In genomic region chr2:184560603-184561002, GRCh38 we compare ENCODE assay signal across 2 cellular contexts.
A peak's percentile ranks its signal among the peaks of the same experiment; 100 is the strongest.
TF ChIP-seq lines count a peak whose summit lies in the region.

No MANE protein-coding gene starts in this region.

TF ChIP-seq in HepG2, 621 proteins besides CTCF, POLR2A, EP300 and RAD21:
- TF ChIP-seq MTA3 (CRISPR knock-in tag; IDR thresholded peaks at IDR 0.05) = no peak
- TF ChIP-seq, protein P1, sequence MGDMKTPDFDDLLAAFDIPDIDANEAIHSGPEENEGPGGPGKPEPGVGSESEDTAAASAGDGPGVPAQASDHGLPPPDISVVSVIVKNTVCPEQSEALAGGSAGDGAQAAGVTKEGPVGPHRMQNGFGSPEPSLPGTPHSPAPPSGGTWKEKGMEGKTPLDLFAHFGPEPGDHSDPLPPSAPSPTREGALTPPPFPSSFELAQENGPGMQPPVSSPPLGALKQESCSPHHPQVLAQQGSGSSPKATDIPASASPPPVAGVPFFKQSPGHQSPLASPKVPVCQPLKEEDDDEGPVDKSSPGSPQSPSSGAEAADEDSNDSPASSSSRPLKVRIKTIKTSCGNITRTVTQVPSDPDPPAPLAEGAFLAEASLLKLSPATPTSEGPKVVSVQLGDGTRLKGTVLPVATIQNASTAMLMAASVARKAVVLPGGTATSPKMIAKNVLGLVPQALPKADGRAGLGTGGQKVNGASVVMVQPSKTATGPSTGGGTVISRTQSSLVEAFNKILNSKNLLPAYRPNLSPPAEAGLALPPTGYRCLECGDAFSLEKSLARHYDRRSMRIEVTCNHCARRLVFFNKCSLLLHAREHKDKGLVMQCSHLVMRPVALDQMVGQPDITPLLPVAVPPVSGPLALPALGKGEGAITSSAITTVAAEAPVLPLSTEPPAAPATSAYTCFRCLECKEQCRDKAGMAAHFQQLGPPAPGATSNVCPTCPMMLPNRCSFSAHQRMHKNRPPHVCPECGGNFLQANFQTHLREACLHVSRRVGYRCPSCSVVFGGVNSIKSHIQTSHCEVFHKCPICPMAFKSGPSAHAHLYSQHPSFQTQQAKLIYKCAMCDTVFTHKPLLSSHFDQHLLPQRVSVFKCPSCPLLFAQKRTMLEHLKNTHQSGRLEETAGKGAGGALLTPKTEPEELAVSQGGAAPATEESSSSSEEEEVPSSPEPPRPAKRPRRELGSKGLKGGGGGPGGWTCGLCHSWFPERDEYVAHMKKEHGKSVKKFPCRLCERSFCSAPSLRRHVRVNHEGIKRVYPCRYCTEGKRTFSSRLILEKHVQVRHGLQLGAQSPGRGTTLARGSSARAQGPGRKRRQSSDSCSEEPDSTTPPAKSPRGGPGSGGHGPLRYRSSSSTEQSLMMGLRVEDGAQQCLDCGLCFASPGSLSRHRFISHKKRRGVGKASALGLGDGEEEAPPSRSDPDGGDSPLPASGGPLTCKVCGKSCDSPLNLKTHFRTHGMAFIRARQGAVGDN (CRISPR knock-in tag; IDR thresholded peaks at IDR 0.05) = peak; percentile 31; the same call in 1 of the 2 replicates
- TF ChIP-seq TFAP4 (IDR thresholded peaks at IDR 0.05; ENCODE audit: borderline replicate concordance, low read depth) = no peak
TF ChIP-seq in HepG2: peak in this region for 1.

TF ChIP-seq in K562, 482 proteins besides CTCF, POLR2A, EP300 and RAD21:
- TF ChIP-seq ZNF280B (CRISPR knock-in tag; IDR thresholded peaks at IDR 0.05) (no peak), ZBTB7A (IDR thresholded peaks at IDR 0.05; ENCODE audit: borderline replicate concordance, control insufficient read depth, low read depth, low read length) (no peak), ZNF395 (CRISPR knock-in tag; IDR thresholded peaks at IDR 0.05) (no peak), ZNF12 (CRISPR knock-in tag; IDR thresholded peaks at IDR 0.05) (no peak), NCOA1 (IDR thresholded peaks at IDR 0.05; ENCODE audit: low read depth) (no peak), LARP7 (IDR thresholded peaks at IDR 0.05) (no peak), BACH1 (tag; IDR thresholded peaks at IDR 0.05) (no peak), DLX4 (CRISPR knock-in tag; IDR thresholded peaks at IDR 0.05) (no peak), GABPB1 (CRISPR knock-in tag; IDR thresholded peaks at IDR 0.05) (no peak), MAZ (CRISPR knock-in tag; conservative IDR thresholded peaks at IDR 0.05 in 1 of 2, IDR thresholded peaks at IDR 0.05 in 1 of 2) (no peak), ELF4 (CRISPR knock-in tag; IDR thresholded peaks at IDR 0.05) (no peak), HNRNPL (IDR thresholded peaks at IDR 0.05; ENCODE audit: low read depth, low read length) (no peak), PHF20 (IDR thresholded peaks at IDR 0.05; ENCODE audit: partially characterized antibody) (no peak), NKRF (IDR thresholded peaks at IDR 0.05; ENCODE audit: borderline replicate concordance) (no peak), ZBTB43 (CRISPR knock-in tag; IDR thresholded peaks at IDR 0.05) (no peak), TAF7 (tag; IDR thresholded peaks at IDR 0.05) (no peak), DNMT1 (IDR thresholded peaks at IDR 0.05) (no peak), ZNF668 (CRISPR knock-in tag; IDR thresholded peaks at IDR 0.05) (no peak)
- TF ChIP-seq, protein P2, sequence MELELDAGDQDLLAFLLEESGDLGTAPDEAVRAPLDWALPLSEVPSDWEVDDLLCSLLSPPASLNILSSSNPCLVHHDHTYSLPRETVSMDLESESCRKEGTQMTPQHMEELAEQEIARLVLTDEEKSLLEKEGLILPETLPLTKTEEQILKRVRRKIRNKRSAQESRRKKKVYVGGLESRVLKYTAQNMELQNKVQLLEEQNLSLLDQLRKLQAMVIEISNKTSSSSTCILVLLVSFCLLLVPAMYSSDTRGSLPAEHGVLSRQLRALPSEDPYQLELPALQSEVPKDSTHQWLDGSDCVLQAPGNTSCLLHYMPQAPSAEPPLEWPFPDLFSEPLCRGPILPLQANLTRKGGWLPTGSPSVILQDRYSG (tag; conservative IDR thresholded peaks at IDR 0.05; ENCODE audit: low read depth) = no peak
- TF ChIP-seq, protein P3, sequence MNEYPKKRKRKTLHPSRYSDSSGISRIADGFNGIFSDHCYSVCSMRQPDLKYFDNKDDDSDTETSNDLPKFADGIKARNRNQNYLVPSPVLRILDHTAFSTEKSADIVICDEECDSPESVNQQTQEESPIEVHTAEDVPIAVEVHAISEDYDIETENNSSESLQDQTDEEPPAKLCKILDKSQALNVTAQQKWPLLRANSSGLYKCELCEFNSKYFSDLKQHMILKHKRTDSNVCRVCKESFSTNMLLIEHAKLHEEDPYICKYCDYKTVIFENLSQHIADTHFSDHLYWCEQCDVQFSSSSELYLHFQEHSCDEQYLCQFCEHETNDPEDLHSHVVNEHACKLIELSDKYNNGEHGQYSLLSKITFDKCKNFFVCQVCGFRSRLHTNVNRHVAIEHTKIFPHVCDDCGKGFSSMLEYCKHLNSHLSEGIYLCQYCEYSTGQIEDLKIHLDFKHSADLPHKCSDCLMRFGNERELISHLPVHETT (CRISPR knock-in tag; conservative IDR thresholded peaks at IDR 0.05 in 1 of 2, IDR thresholded peaks at IDR 0.05 in 1 of 2) = no peak
TF ChIP-seq in K562: peak in this region for 0.
